ENCODE assay signal across 25 cellular contexts in the genomic region with DNA sequence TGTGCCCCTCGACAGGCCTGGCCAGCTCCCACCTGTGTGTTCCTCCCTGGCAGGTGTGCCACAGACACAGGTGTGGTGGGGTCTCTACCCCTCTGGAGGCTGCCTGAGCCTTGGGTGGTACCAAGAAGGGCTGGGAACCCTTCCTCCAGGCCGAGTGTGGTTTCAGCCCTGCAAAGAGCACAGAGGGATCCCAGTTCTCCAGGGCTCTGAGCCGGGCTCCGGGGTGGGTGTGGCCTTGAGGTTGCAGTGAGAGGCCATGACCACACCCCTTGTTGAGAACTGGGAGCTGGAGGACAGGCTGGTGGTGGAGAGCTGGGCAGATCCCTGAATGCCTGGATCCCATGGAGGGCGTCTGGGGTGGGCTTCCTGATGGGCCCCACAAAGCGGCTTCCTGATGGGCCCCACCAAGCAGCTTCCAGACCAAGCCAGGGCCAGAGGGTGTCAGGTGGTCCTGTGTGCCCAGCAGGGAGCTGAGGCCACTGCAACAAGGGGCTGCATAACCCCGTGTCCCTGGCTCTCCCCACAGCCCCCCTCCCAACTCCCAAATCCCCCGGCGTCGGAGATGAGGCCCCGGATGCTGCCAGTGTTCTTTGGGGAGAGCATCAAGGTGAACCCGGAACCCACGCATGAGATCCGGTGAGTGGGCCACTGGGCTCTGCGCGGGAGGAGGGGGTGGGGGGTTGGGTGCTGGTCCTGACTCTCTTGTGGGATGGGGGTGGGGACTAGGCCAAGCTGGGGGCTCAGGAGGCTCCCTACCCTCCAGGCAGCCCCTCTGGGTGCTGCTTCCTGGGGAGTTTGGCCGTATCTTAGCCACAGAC. TPM values are rescaled to one million over a fixed set of nuclear protein-coding genes. Genes with fewer than 3 reads are reported as not detected.
DNase-seq lines count a peak whose midpoint lies in the region; ATAC-seq and TF ChIP-seq lines count a peak whose summit lies in the region.
"Had no signal": no experiment of that assay in that cellular context is flagged by ENCODE, and none has a peak within 500 bp of the region (broad histone marks: within the 10 kb centered on the region; RNA-seq: fewer than 3 reads in every experiment).

No MANE protein-coding gene starts in this region.

- no TSS peak for BruUV-seq in IMR-90 (replicated peaks; lab: Mats Ljungman, UMichigan)

- no peak overlapping the region for H3K4ac ChIP-seq in IMR-90 (ENCODE audit: low read depth, low read length)

- H3K4me1 ChIP-seq in heart right ventricle (no peaks in the 10 kb centered on the region), IMR-90 (ENCODE audit: control insufficient read depth, insufficient read depth, low read length) (no peaks in the 10 kb centered on the region), endodermal cell (ENCODE audit: control insufficient read depth, insufficient read depth, low read length) (peaks cover 3% of the 10 kb centered on the region), upper lobe of left lung (no peaks in the 10 kb centered on the region)
- H3K4me1 ChIP-seq: Peyer's patch, vagina had no signal

- POLR2A ChIA-PET in IMR-90 (lab: Charles Lee; ENCODE audit: unreplicated experiment): no interaction called here

- H3K27ac Mint-ChIP-seq in endodermal cell: no peak overlapping the region
- H3K27ac Mint-ChIP-seq: activated CD8-positive, alpha-beta T cell treated with anti-CD3 and anti-CD28 coated beads for 36 hours; activated naive CD8-positive, alpha-beta T cell treated with anti-CD3 and anti-CD28 coated beads, Interleukin-2, amount 10 ng/mL, durations not matched to agents 7 days and 5 days; memory B cell had no signal

- peaks cover 21% of the 10 kb centered on the region for H3K27me3 Mint-ChIP-seq in endodermal cell (ENCODE audit: insufficient read depth)
- H3K27me3 Mint-ChIP-seq: activated CD8-positive, alpha-beta T cell treated with anti-CD3 and anti-CD28 coated beads for 36 hours; activated naive CD8-positive, alpha-beta T cell treated with anti-CD3 and anti-CD28 coated beads, Interleukin-2, amount 10 ng/mL, durations not matched to agents 7 days and 5 days had no signal

- H2AFZ ChIP-seq in IMR-90 (replicated peaks; ENCODE audit: low read length, poor library complexity): peak overlapping the region; percentile 5

- dilution Hi-C loops in IMR-90 (cut with HindIII; ENCODE audit: low sequenced_read_pairs, unreplicated experiment): no loop called here

- H4K8ac ChIP-seq in IMR-90 (ENCODE audit: low read depth in 2 of 2, low read length in 2 of 2): no peak overlapping the region

- no peaks in the 10 kb centered on the region for H3K9me3 ChIP-seq in heart right ventricle
- peaks cover 3% of the 10 kb centered on the region; the same call in 1 of the 2 replicates for H3K9me3 ChIP-seq in IMR-90 (ENCODE audit: control insufficient read depth, insufficient read depth, low read length)
- no peaks in the 10 kb centered on the region for H3K9me3 ChIP-seq in endodermal cell (ENCODE audit: control insufficient read depth, low read length)
- H3K9me3 ChIP-seq in upper lobe of left lung: no peaks in the 10 kb centered on the region
- H3K9me3 ChIP-seq: BLaER1 treated with 17β-estradiol and CSF1 and Interleukin-3, amounts not matched to agents 10 nM and 100 nM; Peyer's patch; vagina had no signal

- no peak overlapping the region for H3K14ac ChIP-seq in IMR-90 (replicated peaks; ENCODE audit: low read depth, low read length)

- no peak overlapping the region for H4K91ac ChIP-seq in IMR-90 (ENCODE audit: insufficient read depth, low read depth, low read length)

- H3K79me1 ChIP-seq in IMR-90 (ENCODE audit: low read depth in 1 of 2, low read length in 2 of 2): no peaks in the 10 kb centered on the region

- no peak overlapping the region for H3K56ac ChIP-seq in IMR-90 (ENCODE audit: extremely low read depth, insufficient read depth, low read length)

- H3K4me3 ChIP-seq in heart right ventricle: no peak overlapping the region
- H3K4me3 ChIP-seq in IMR-90 (ENCODE audit: insufficient read depth, low read depth, low read length): no peak overlapping the region
- no peak overlapping the region for H3K4me3 ChIP-seq in endodermal cell (ENCODE audit: low read length)
- H3K4me3 ChIP-seq in upper lobe of left lung: no peak overlapping the region
- H3K4me3 ChIP-seq: BLaER1 treated with 17β-estradiol and CSF1 and Interleukin-3, amounts not matched to agents 10 nM and 100 nM; Peyer's patch; skin epidermis; vagina had no signal

- no peak overlapping the region for H2BK5ac ChIP-seq in IMR-90 (ENCODE audit: low read depth, low read length, poor library complexity, severe bottlenecking)

- no peak for TF ChIP-seq EP300 in upper lobe of left lung (IDR thresholded peaks at IDR 0.05)

- no peaks in the 10 kb centered on the region for H3K9me1 ChIP-seq in IMR-90 (ENCODE audit: insufficient read depth, low read length)

- H2BK120ac ChIP-seq in IMR-90 (ENCODE audit: low read depth, low read length): no peak overlapping the region

- no peak for TF ChIP-seq RAD21 in IMR-90 (IDR thresholded peaks at IDR 0.05; ENCODE audit: low read length)

- TF ChIP-seq POLR2A in IMR-90 (IDR thresholded peaks at IDR 0.05; ENCODE audit: low read depth, low read length): no peak
- no peak for TF ChIP-seq POLR2A in upper lobe of left lung (IDR thresholded peaks at IDR 0.05)

- peaks cover 11% of the 10 kb centered on the region for H3K4me1 Mint-ChIP-seq in endodermal cell
- H3K4me1 Mint-ChIP-seq: activated naive CD8-positive, alpha-beta T cell treated with anti-CD3 and anti-CD28 coated beads, Interleukin-2, amount 10 ng/mL, durations not matched to agents 7 days and 5 days; memory B cell had no signal

- no peak overlapping the region for H3K18ac ChIP-seq in IMR-90 (ENCODE audit: low read depth, low read length)

- H3K23ac ChIP-seq in IMR-90 (ENCODE audit: low read depth, low read length): no peak overlapping the region

- no peak for TF ChIP-seq CTCF in heart right ventricle (IDR thresholded peaks at IDR 0.05)
- no peak for TF ChIP-seq CTCF in IMR-90 (conservative IDR thresholded peaks at IDR 0.05; ENCODE audit: low read depth, low read length)
- TF ChIP-seq CTCF in endodermal cell (conservative IDR thresholded peaks at IDR 0.05): no peak
- no peak for TF ChIP-seq CTCF in upper lobe of left lung (IDR thresholded peaks at IDR 0.05)

- H3K36me3 Mint-ChIP-seq in endodermal cell (ENCODE audit: low read depth): no peaks in the 10 kb centered on the region
- H3K36me3 Mint-ChIP-seq: activated naive CD8-positive, alpha-beta T cell treated with anti-CD3 and anti-CD28 coated beads, Interleukin-2, amount 10 ng/mL, durations not matched to agents 7 days and 5 days; memory B cell had no signal

- no peaks in the 10 kb centered on the region for H3K36me3 ChIP-seq in heart right ventricle
- H3K36me3 ChIP-seq in IMR-90 (ENCODE audit: control insufficient read depth, insufficient read depth, low read length): no peaks in the 10 kb centered on the region
- no peaks in the 10 kb centered on the region for H3K36me3 ChIP-seq in endodermal cell (ENCODE audit: control insufficient read depth, insufficient read depth, low read length)
- H3K36me3 ChIP-seq in upper lobe of left lung: no peaks in the 10 kb centered on the region
- H3K36me3 ChIP-seq: BLaER1 treated with 17β-estradiol and CSF1 and Interleukin-3, amounts not matched to agents 10 nM and 100 nM; vagina had no signal

- no peak overlapping the region for H2AK5ac ChIP-seq in IMR-90 (ENCODE audit: low read depth, low read length)

- no peak overlapping the region for H4K5ac ChIP-seq in IMR-90 (ENCODE audit: low read depth, low read length)

- H3K4me2 ChIP-seq in IMR-90 (ENCODE audit: low read depth, low read length): no peak overlapping the region

- ATAC-seq in Right ventricle myocardium inferior (no peak), heart right ventricle (no peak), IMR-90 (ENCODE audit: low read depth) (no peak), upper lobe of left lung (ENCODE audit: low FRiP score in 2 of 2) (no peak)
- ATAC-seq: activated CD8-positive, alpha-beta T cell treated with anti-CD3 and anti-CD28 coated beads for 36 hours had no signal

- DNase-seq in Right ventricle myocardium inferior (ENCODE audit: missing footprints): peak; percentile 60
- no peak for DNase-seq in heart right ventricle
- no peak for DNase-seq in IMR-90
- DNase-seq in endodermal cell: peak; percentile 74
- peak; percentile 37 to 59 for DNase-seq in upper lobe of left lung
- no peak for DNase-seq in NCI-H345 (lab: John Stamatoyannopoulos, UW)
- DNase-seq in stimulated activated naive CD4-positive, alpha-beta T cell (lab: John Stamatoyannopoulos, UW): no peak
- no peak for DNase-seq in Ammon's horn (ENCODE audit: low spot score)
- DNase-seq: activated CD4-positive, CD25-positive, alpha-beta regulatory T cell treated with anti-CD3 and anti-CD28 coated beads, Interleukin-2, amount 50 U/mL, for 72 hours; activated CD8-positive, alpha-beta T cell treated with anti-CD3 and anti-CD28 coated beads for 36 hours; activated effector memory CD4-positive, alpha-beta T cell treated with anti-CD3 and anti-CD28 coated beads, Interleukin-2, amount 50 U/mL, for 16 hours; activated naive CD8-positive, alpha-beta T cell treated with anti-CD3 and anti-CD28 coated beads, Interleukin-2, amount 10 ng/mL, durations not matched to agents 7 days and 5 days; activated T-cell treated with anti-CD3 and anti-CD28 coated beads for 4 hours; cerebellar nuclear complex; Kasumi-1; NCI-H1092 treated with DMSO at 0.1 percent for 48 hours; NCI-H1930; Peyer's patch; stimulated activated CD4-positive, alpha-beta T cell treated with anti-CD3 and anti-CD28 coated beads, Interleukin-2, amount 100 ng/mL, for 24 hours; substantia nigra; T-helper 1 cell had no signal

- H3K27ac ChIP-seq in heart right ventricle (no peak overlapping the region), IMR-90 (ENCODE audit: insufficient read depth, low read length) (no peak overlapping the region), endodermal cell (ENCODE audit: low read depth, low read length) (no peak overlapping the region), upper lobe of left lung (no peak overlapping the region)
- H3K27ac ChIP-seq: BLaER1 treated with 17β-estradiol and CSF1 and Interleukin-3, amounts not matched to agents 10 nM and 100 nM; Peyer's patch; skin epidermis; vagina had no signal

- no peak overlapping the region for H3K4me3 Mint-ChIP-seq in endodermal cell
- H3K4me3 Mint-ChIP-seq: activated CD8-positive, alpha-beta T cell treated with anti-CD3 and anti-CD28 coated beads for 36 hours; activated naive CD8-positive, alpha-beta T cell treated with anti-CD3 and anti-CD28 coated beads, Interleukin-2, amount 10 ng/mL, durations not matched to agents 7 days and 5 days; memory B cell had no signal

- H3K27me3 ChIP-seq in heart right ventricle (no peaks in the 10 kb centered on the region), IMR-90 (ENCODE audit: control insufficient read depth, insufficient read depth, low read length) (peaks cover 49% of the 10 kb centered on the region), endodermal cell (ENCODE audit: control insufficient read depth, insufficient read depth, low read length, poor library complexity, severe bottlenecking) (no peaks in the 10 kb centered on the region), upper lobe of left lung (no peaks in the 10 kb centered on the region)
- H3K27me3 ChIP-seq: BLaER1 treated with 17β-estradiol and CSF1 and Interleukin-3, amounts not matched to agents 10 nM and 100 nM; Peyer's patch; vagina had no signal

- H3K9me3 Mint-ChIP-seq in endodermal cell: no peaks in the 10 kb centered on the region
- H3K9me3 Mint-ChIP-seq: activated CD8-positive, alpha-beta T cell treated with anti-CD3 and anti-CD28 coated beads for 36 hours; activated naive CD8-positive, alpha-beta T cell treated with anti-CD3 and anti-CD28 coated beads, Interleukin-2, amount 10 ng/mL, durations not matched to agents 7 days and 5 days; memory B cell had no signal

- H2BK20ac ChIP-seq in IMR-90 (ENCODE audit: low read depth, low read length): no peak overlapping the region

- CTCF ChIA-PET in IMR-90 (lab: Yijun Ruan, JAX): no interaction called here

- intact Hi-C loops in Right ventricle myocardium inferior (cut with DNase I): no loop called here
- intact Hi-C loops in heart right ventricle (cut with DNase I): loop anchor here in 1 of 10 donors (10.0 kb wide), 1 partner anchor 447 kb away; no protein-coding TSS in a partner anchor
- intact Hi-C loops in IMR-90 (cut with micrococcal nuclease): no loop called here

- 87 to 89% methylated on average over 17 of the region's 17 CpGs for WGBS in heart right ventricle, 2 donors
- WGBS in IMR-90 (ENCODE audit: extremely low coverage in 2 of 2, insufficient read length in 1 of 2), 2 experiments: 60% methylated on average over 5 of the region's 17 CpGs; no CpG with 5 or more reads in 1 of the 2 experiments
- WGBS in endodermal cell (ENCODE audit: insufficient coverage in 1 of 2, insufficient read length in 1 of 2), 2 experiments: 91 to 94% methylated on average over 5 to 16 of the region's 17 CpGs
- 83 to 100% methylated on average over 6 to 13 of the region's 17 CpGs for WGBS in upper lobe of left lung, 2 donors

- in situ Hi-C loops in IMR-90 (cut with MboI; ENCODE audit: low sequenced_read_pairs): no loop called here

- H3K9ac ChIP-seq in IMR-90 (ENCODE audit: low read depth, low read length) (no peak overlapping the region), endodermal cell (ENCODE audit: extremely low read depth, low read length, poor library complexity, severe bottlenecking) (no peak overlapping the region)
- H3K9ac ChIP-seq: BLaER1 treated with 17β-estradiol and CSF1 and Interleukin-3, amounts not matched to agents 10 nM and 100 nM had no signal

- H2BK15ac ChIP-seq in IMR-90 (ENCODE audit: low read depth, low read length): no peak overlapping the region

- H4K20me1 ChIP-seq in IMR-90 (ENCODE audit: insufficient read depth, low read length): no peaks in the 10 kb centered on the region
- H4K20me1 ChIP-seq: BLaER1 treated with 17β-estradiol and CSF1 and Interleukin-3, amounts not matched to agents 10 nM and 100 nM had no signal

- H2AK9ac ChIP-seq in IMR-90 (replicated peaks; ENCODE audit: low read depth, low read length, poor library complexity): no peak overlapping the region

RNA-seq across cellular contexts. Expression of gene RFLNA, which starts 16.6 kb away (rescaled TPM):
- total RNA-seq in Right ventricle myocardium inferior: 0.19 TPM
- under 1 TPM in 4 of 10 donors, not detected in 6; 0.13 to 0.49 (median 0.37) TPM for total RNA-seq in heart right ventricle
- polyA plus RNA-seq in heart right ventricle: under 1 TPM; 0.14 to 0.22 TPM
- total RNA-seq in IMR-90 (2012; rRNA removed): not detected in 2 replicates
- not detected in 2 replicates for polyA plus RNA-seq in IMR-90 (2012; rRNA removed)
- polyA plus RNA-seq in IMR-90 (2012; cell fraction: cytosol; rRNA removed): not detected in 2 replicates
- not detected in 2 replicates for polyA plus RNA-seq in IMR-90 (2012; cell fraction: nucleus; rRNA removed; ENCODE audit: low replicate concordance)
- 1 to 10 TPM; 1.2 to 2.0 TPM for total RNA-seq in endodermal cell
- polyA plus RNA-seq in endodermal cell (2013, experiment 1 of 2): 6.3 TPM
- polyA plus RNA-seq in endodermal cell (2013, experiment 2 of 2): 5.2 TPM
- under 1 TPM in 3 of 6 donors, not detected in 3; 0.30 to 0.67 (median 0.66) TPM for total RNA-seq in upper lobe of left lung
- total RNA-seq: activated CD8-positive, alpha-beta T cell treated with anti-CD3 and anti-CD28 coated beads for 36 hours; activated naive CD8-positive, alpha-beta T cell treated with anti-CD3 and anti-CD28 coated beads, Interleukin-2, amount 10 ng/mL, durations not matched to agents 7 days and 5 days had no signal

Comparison
In these comparisons a context has a peak if more than half of its experiments do, and no peak if none do; other contexts are left out.
1. DNase-seq: peak in Right ventricle myocardium inferior (single experiment), endodermal cell (single experiment) and upper lobe of left lung (2 of 2); none in heart right ventricle (0 of 2), IMR-90 (single experiment), NCI-H345 (single experiment), stimulated activated naive CD4-positive, alpha-beta T cell (0 of 6) and Ammon's horn (single experiment).